2 cellular contexts compared by ENCODE assay signal in the genomic region with DNA sequence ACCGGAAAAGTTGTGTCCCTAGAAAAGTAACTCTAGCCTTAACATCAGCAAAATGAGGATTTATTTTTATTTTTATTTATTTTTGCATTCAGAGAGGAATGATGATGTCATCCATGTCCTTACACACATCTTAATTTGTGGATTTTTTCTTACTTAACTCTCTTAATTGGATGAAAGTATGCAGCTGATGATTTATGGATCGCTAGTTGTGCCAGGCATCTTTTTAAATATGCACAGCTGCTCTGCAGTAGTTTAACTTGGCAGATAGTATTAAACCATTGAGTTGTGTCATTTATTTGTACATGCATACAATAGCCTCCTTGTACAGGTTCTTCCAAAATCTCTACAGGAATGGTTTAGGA.
TF ChIP-seq lines count a peak whose summit lies in the region.

No MANE protein-coding gene starts in this region.

TF ChIP-seq in GM12878, 131 proteins besides CTCF, POLR2A, EP300 and RAD21:
- TF ChIP-seq FOXK2 (IDR thresholded peaks at IDR 0.05) (no peak), ZNF384 (IDR thresholded peaks at IDR 0.05; ENCODE audit: borderline replicate concordance, low read depth, low read length) (no peak), SUPT20H (IDR thresholded peaks at IDR 0.05; ENCODE audit: borderline replicate concordance, control insufficient read depth, low read depth, low read length) (no peak)
TF ChIP-seq in GM12878: peak in this region for 0.

TF ChIP-seq in GM23338, 12 proteins besides CTCF, POLR2A, EP300 and RAD21:
- TF ChIP-seq JUNB (IDR thresholded peaks at IDR 0.05; ENCODE audit: unreplicated experiment) (no peak), EZH2phosphoT487 (IDR thresholded peaks at IDR 0.05; ENCODE audit: unreplicated experiment) (no peak), NANOG (IDR thresholded peaks at IDR 0.05; ENCODE audit: borderline replicate concordance) (no peak), ZNF114 (CRISPR knock-in tag; IDR thresholded peaks at IDR 0.05) (no peak), EZH2 (IDR thresholded peaks at IDR 0.05; ENCODE audit: low read depth, unreplicated experiment) (no peak), STAT1 (IDR thresholded peaks at IDR 0.05; ENCODE audit: unreplicated experiment) (no peak), POLR2AphosphoS5 (IDR thresholded peaks at IDR 0.05; ENCODE audit: low read depth) (no peak)
- TF ChIP-seq, protein P1, sequence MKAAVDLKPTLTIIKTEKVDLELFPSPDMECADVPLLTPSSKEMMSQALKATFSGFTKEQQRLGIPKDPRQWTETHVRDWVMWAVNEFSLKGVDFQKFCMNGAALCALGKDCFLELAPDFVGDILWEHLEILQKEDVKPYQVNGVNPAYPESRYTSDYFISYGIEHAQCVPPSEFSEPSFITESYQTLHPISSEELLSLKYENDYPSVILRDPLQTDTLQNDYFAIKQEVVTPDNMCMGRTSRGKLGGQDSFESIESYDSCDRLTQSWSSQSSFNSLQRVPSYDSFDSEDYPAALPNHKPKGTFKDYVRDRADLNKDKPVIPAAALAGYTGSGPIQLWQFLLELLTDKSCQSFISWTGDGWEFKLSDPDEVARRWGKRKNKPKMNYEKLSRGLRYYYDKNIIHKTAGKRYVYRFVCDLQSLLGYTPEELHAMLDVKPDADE (IDR thresholded peaks at IDR 0.05): no peak
- TF ChIP-seq, protein P2, sequence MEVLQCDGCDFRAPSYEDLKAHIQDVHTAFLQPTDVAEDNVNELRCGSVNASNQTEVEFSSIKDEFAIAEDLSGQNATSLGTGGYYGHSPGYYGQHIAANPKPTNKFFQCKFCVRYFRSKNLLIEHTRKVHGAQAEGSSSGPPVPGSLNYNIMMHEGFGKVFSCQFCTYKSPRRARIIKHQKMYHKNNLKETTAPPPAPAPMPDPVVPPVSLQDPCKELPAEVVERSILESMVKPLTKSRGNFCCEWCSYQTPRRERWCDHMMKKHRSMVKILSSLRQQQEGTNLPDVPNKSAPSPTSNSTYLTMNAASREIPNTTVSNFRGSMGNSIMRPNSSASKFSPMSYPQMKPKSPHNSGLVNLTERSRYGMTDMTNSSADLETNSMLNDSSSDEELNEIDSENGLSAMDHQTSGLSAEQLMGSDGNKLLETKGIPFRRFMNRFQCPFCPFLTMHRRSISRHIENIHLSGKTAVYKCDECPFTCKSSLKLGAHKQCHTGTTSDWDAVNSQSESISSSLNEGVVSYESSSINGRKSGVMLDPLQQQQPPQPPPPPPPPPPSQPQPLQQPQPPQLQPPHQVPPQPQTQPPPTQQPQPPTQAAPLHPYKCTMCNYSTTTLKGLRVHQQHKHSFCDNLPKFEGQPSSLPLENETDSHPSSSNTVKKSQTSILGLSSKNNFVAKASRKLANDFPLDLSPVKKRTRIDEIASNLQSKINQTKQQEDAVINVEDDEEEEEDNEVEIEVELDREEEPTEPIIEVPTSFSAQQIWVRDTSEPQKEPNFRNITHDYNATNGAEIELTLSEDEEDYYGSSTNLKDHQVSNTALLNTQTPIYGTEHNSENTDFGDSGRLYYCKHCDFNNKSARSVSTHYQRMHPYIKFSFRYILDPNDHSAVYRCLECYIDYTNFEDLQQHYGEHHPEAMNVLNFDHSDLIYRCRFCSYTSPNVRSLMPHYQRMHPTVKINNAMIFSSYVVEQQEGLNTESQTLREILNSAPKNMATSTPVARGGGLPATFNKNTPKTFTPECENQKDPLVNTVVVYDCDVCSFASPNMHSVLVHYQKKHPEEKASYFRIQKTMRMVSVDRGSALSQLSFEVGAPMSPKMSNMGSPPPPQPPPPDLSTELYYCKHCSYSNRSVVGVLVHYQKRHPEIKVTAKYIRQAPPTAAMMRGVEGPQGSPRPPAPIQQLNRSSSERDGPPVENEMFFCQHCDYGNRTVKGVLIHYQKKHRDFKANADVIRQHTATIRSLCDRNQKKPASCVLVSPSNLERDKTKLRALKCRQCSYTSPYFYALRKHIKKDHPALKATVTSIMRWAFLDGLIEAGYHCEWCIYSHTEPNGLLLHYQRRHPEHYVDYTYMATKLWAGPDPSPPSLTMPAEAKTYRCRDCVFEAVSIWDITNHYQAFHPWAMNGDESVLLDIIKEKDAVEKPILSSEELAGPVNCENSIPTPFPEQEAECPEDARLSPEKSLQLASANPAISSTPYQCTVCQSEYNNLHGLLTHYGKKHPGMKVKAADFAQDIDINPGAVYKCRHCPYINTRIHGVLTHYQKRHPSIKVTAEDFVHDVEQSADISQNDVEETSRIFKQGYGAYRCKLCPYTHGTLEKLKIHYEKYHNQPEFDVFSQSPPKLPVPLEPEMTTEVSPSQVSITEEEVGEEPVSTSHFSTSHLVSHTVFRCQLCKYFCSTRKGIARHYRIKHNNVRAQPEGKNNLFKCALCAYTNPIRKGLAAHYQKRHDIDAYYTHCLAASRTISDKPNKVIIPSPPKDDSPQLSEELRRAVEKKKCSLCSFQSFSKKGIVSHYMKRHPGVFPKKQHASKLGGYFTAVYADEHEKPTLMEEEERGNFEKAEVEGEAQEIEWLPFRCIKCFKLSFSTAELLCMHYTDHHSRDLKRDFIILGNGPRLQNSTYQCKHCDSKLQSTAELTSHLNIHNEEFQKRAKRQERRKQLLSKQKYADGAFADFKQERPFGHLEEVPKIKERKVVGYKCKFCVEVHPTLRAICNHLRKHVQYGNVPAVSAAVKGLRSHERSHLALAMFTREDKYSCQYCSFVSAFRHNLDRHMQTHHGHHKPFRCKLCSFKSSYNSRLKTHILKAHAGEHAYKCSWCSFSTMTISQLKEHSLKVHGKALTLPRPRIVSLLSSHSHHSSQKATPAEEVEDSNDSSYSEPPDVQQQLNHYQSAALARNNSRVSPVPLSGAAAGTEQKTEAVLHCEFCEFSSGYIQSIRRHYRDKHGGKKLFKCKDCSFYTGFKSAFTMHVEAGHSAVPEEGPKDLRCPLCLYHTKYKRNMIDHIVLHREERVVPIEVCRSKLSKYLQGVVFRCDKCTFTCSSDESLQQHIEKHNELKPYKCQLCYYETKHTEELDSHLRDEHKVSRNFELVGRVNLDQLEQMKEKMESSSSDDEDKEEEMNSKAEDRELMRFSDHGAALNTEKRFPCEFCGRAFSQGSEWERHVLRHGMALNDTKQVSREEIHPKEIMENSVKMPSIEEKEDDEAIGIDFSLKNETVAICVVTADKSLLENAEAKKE (CRISPR knock-in tag; IDR thresholded peaks at IDR 0.05): no peak
- TF ChIP-seq, protein P3, sequence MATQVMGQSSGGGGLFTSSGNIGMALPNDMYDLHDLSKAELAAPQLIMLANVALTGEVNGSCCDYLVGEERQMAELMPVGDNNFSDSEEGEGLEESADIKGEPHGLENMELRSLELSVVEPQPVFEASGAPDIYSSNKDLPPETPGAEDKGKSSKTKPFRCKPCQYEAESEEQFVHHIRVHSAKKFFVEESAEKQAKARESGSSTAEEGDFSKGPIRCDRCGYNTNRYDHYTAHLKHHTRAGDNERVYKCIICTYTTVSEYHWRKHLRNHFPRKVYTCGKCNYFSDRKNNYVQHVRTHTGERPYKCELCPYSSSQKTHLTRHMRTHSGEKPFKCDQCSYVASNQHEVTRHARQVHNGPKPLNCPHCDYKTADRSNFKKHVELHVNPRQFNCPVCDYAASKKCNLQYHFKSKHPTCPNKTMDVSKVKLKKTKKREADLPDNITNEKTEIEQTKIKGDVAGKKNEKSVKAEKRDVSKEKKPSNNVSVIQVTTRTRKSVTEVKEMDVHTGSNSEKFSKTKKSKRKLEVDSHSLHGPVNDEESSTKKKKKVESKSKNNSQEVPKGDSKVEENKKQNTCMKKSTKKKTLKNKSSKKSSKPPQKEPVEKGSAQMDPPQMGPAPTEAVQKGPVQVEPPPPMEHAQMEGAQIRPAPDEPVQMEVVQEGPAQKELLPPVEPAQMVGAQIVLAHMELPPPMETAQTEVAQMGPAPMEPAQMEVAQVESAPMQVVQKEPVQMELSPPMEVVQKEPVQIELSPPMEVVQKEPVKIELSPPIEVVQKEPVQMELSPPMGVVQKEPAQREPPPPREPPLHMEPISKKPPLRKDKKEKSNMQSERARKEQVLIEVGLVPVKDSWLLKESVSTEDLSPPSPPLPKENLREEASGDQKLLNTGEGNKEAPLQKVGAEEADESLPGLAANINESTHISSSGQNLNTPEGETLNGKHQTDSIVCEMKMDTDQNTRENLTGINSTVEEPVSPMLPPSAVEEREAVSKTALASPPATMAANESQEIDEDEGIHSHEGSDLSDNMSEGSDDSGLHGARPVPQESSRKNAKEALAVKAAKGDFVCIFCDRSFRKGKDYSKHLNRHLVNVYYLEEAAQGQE (IDR thresholded peaks at IDR 0.05; ENCODE audit: unreplicated experiment): no peak
